In genomic region chr5:122129332-122129731, GRCh38 we compare ENCODE assay signal across 9 cellular contexts. TPM values are rescaled to one million over a fixed set of nuclear protein-coding genes. Genes with fewer than 3 reads are reported as not detected.
DNase-seq lines count a peak whose midpoint lies in the region; ATAC-seq and TF ChIP-seq lines count a peak whose summit lies in the region.
"Had no signal": no experiment of that assay in that cellular context is flagged by ENCODE, and none has a peak within 500 bp of the region (broad histone marks: within the 10 kb centered on the region; RNA-seq: fewer than 3 reads in every experiment).

Gene ZNF474 (plus strand): TSS chr5:122129546. CDS start chr5:122151991, 22,445 bp downstream.

- peaks cover 20% of the 10 kb centered on the region for H3K4me1 Mint-ChIP-seq in osteocyte (ENCODE audit: unreplicated experiment)

- no peaks in the 10 kb centered on the region for H3K9me3 ChIP-seq in PC-3 (ENCODE audit: low read length)
- H3K9me3 ChIP-seq in fibroblast of lung (ENCODE audit: control insufficient read depth, insufficient read depth, low read depth, low read length) = no peaks in the 10 kb centered on the region
- no peaks in the 10 kb centered on the region for H3K9me3 ChIP-seq in effector memory CD4-positive, alpha-beta T cell (ENCODE audit: control insufficient read depth, low read length)

- TF ChIP-seq CTCF in PC-3 (conservative IDR thresholded peaks at IDR 0.05; ENCODE audit: low read depth, low read length) (no peak), fibroblast of lung (conservative IDR thresholded peaks at IDR 0.05 in 1 of 2, IDR thresholded peaks at IDR 0.05 in 1 of 2; ENCODE audit: low read depth in 1 of 2, low read length in 2 of 2) (no peak), osteocyte (IDR thresholded peaks at IDR 0.05) (no peak)

- H3K4me1 ChIP-seq in PC-3 (ENCODE audit: insufficient read depth, low read length) (peaks cover 4% of the 10 kb centered on the region), fibroblast of lung (ENCODE audit: control insufficient read depth, extremely low read depth, insufficient read depth, low read length) (peaks cover 12% of the 10 kb centered on the region)
- H3K4me1 ChIP-seq in effector memory CD4-positive, alpha-beta T cell (ENCODE audit: control insufficient read depth, insufficient read depth, low read length, poor library complexity, severe bottlenecking) = no peaks in the 10 kb centered on the region

- no peaks in the 10 kb centered on the region for H4K20me1 ChIP-seq in PC-3 (ENCODE audit: low read length)
- no peaks in the 10 kb centered on the region for H4K20me1 ChIP-seq in fibroblast of lung (ENCODE audit: control insufficient read depth, extremely low read depth, insufficient read depth, low read length)

- no peak within 1 kb of the TSS for H2AFZ ChIP-seq in PC-3 (ENCODE audit: low read length)
- no peak within 1 kb of the TSS for H2AFZ ChIP-seq in fibroblast of lung (ENCODE audit: low read length)

- no TSS peak for BruUV-seq in PC-3 (replicated peaks; lab: Mats Ljungman, UMichigan)

- H3K27me3 Mint-ChIP-seq in osteocyte (ENCODE audit: unreplicated experiment) = no peaks in the 10 kb centered on the region

- no peaks in the 10 kb centered on the region for H3K9me2 ChIP-seq in PC-3 (replicated peaks; ENCODE audit: low read length)

- intact Hi-C loops in PC-3 (cut with micrococcal nuclease) = no loop called here

- H3K4me3 Mint-ChIP-seq in osteocyte (ENCODE audit: unreplicated experiment) = no peak within 1 kb of the TSS

- H3K27me3 ChIP-seq in PC-3 (ENCODE audit: low read length) = no peaks in the 10 kb centered on the region
- H3K27me3 ChIP-seq in fibroblast of lung (ENCODE audit: control insufficient read depth, insufficient read depth, low read length) = no peaks in the 10 kb centered on the region
- H3K27me3 ChIP-seq in effector memory CD4-positive, alpha-beta T cell (replicated peaks; ENCODE audit: control insufficient read depth, insufficient read depth, low read length, poor library complexity, severe bottlenecking) = no peaks in the 10 kb centered on the region

- peak within 1 kb of the TSS; percentile 92 for H3K27ac Mint-ChIP-seq in osteocyte (ENCODE audit: unreplicated experiment)

- H3K9me3 Mint-ChIP-seq in osteocyte (ENCODE audit: unreplicated experiment) = no peaks in the 10 kb centered on the region

- no peaks in the 10 kb centered on the region for H3F3A ChIP-seq in PC-3 (ENCODE audit: low read length, unreplicated experiment)

- ATAC-seq in PC-3 (peak; percentile 75), GM18502 (IDR thresholded peaks at IDR 0.05; ENCODE audit: poor library complexity, unreplicated experiment) (no peak), GM19455 (IDR thresholded peaks at IDR 0.05; ENCODE audit: unreplicated experiment) (no peak)

- H3K36me3 ChIP-seq in PC-3 (ENCODE audit: low read depth, low read length) (no peaks in the 10 kb centered on the region), fibroblast of lung (ENCODE audit: control insufficient read depth, insufficient read depth, low read length) (no peaks in the 10 kb centered on the region)
- H3K36me3 ChIP-seq in effector memory CD4-positive, alpha-beta T cell (ENCODE audit: control insufficient read depth, insufficient read depth, low read length) = no peaks in the 10 kb centered on the region

- H3K9ac ChIP-seq in PC-3 (ENCODE audit: low read length) (no peak within 1 kb of the TSS), fibroblast of lung (ENCODE audit: insufficient read depth, low read length) (no peak within 1 kb of the TSS)

- H3K4me3 ChIP-seq in PC-3 (ENCODE audit: low read length) (no peak within 1 kb of the TSS), fibroblast of lung (replicated peaks in 1 of 4; ENCODE audit: control extremely low read depth in 1 of 4, insufficient read depth in 1 of 4, low read depth in 3 of 4, low read length in 4 of 4) (no peak within 1 kb of the TSS)
- H3K4me3 ChIP-seq in effector memory CD4-positive, alpha-beta T cell (ENCODE audit: insufficient read depth, low read depth, low read length, poor library complexity, severe bottlenecking) = no peak within 1 kb of the TSS

- DNase-seq in ELR (ENCODE audit: low read depth) (peak; percentile 97), PC-3 (peak; percentile 79), fibroblast of lung (ENCODE audit: low read depth in 2 of 2) (peak; percentile 93 to 99), osteocyte (ENCODE audit: extremely low spot score, unreplicated experiment) (peak; percentile 90), activated T-cell treated with anti-CD3 and anti-CD28 coated beads for 4 hours (no peak)
- no peak for DNase-seq in effector memory CD4-positive, alpha-beta T cell
- DNase-seq: NCI-H1436 had no signal

- CTCF ChIA-PET in PC-3 (lab: Charles Lee) = no interaction called here

- POLR2A ChIA-PET in PC-3 (lab: Charles Lee; ENCODE audit: unreplicated experiment) = no interaction called here

- peak within 1 kb of the TSS; percentile 37 for H3K27ac ChIP-seq in PC-3 (ENCODE audit: low read length)
- H3K27ac ChIP-seq in fibroblast of lung (ENCODE audit: insufficient read depth, low read length) = peak within 1 kb of the TSS; percentile 34
- H3K27ac ChIP-seq in effector memory CD4-positive, alpha-beta T cell (ENCODE audit: insufficient read depth, low read length, poor library complexity, severe bottlenecking) = no peak within 1 kb of the TSS

- H3K79me2 ChIP-seq in PC-3 (ENCODE audit: low read length) = no peaks in the 10 kb centered on the region
- H3K79me2 ChIP-seq in fibroblast of lung (ENCODE audit: control insufficient read depth, insufficient read depth, low read length) = no peaks in the 10 kb centered on the region

- H3K4me2 ChIP-seq in PC-3 (ENCODE audit: low read length) (peak within 1 kb of the TSS; percentile 23; the same call in 1 of the 2 replicates), fibroblast of lung (ENCODE audit: extremely low read depth, insufficient read depth, low read length) (no peak within 1 kb of the TSS)

- no peaks in the 10 kb centered on the region for H3K36me3 Mint-ChIP-seq in osteocyte (ENCODE audit: unreplicated experiment)

RNA-seq across cellular contexts. Expression of gene ZNF474, which starts in this region (rescaled TPM):
- total RNA-seq in PC-3 (2014; rRNA removed) (0.36 TPM in 1 of 2 replicates, not detected in the other), fibroblast of lung (under 0.01 and 0.17 TPM in 2 replicates), osteocyte (not detected in 2 replicates)
- 0.11 and 0.20 TPM in 2 replicates for polyA plus RNA-seq in fibroblast of lung
- 0.21 TPM in 1 of 2 replicates, not detected in the other for polyA plus RNA-seq in fibroblast of lung (2012)
- polyA minus RNA-seq in fibroblast of lung (ENCODE audit: low replicate concordance) = not detected in 2 replicates

Comparison
In these comparisons a context has a peak if more than half of its experiments do, and no peak if none do; other contexts are left out.
1. Peak in DNase-seq, ATAC-seq, H3K27ac ChIP-seq and H3K4me2 ChIP-seq in PC-3; RNA of the gene not detected or under 1 TPM.
2. Peak in DNase-seq and H3K27ac ChIP-seq in fibroblast of lung; RNA of the gene not detected or under 1 TPM.
3. Peak in DNase-seq in osteocyte; RNA of the gene not detected or under 1 TPM.